2 cellular contexts compared by ENCODE assay signal in the genomic region with DNA sequence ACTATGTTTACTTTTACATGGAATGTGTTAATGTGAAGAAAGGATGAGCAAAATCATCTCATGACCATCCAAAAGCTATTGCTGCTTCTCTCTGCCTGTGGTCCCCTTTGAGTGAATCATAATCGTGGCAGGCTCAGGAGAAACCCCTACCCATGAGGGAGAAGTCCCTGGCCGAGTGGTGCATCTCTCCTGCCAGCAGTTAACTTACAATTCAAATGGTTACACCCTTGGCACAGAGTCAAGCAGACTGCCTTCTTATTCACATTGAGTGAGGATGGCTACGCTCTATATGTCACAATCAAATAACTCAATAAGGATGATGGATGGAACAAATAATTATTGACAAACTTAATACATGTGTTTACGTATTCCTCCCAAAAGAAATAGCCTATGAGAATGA.
TF ChIP-seq lines count a peak whose summit lies in the region.

No MANE protein-coding gene starts in this region.

TF ChIP-seq in A549, 52 proteins besides CTCF, POLR2A, EP300 and RAD21:
- TF ChIP-seq NR3C1 (IDR thresholded peaks at IDR 0.05): no peak
- no peak for TF ChIP-seq HDAC2 (IDR thresholded peaks at IDR 0.05)
- TF ChIP-seq, protein P1, sequence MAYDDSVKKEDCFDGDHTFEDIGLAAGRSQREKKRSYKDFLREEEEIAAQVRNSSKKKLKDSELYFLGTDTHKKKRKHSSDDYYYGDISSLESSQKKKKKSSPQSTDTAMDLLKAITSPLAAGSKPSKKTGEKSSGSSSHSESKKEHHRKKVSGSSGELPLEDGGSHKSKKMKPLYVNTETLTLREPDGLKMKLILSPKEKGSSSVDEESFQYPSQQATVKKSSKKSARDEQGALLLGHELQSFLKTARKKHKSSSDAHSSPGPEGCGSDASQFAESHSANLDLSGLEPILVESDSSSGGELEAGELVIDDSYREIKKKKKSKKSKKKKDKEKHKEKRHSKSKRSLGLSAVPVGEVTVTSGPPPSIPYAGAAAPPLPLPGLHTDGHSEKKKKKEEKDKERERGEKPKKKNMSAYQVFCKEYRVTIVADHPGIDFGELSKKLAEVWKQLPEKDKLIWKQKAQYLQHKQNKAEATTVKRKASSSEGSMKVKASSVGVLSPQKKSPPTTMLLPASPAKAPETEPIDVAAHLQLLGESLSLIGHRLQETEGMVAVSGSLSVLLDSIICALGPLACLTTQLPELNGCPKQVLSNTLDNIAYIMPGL (CRISPR knock-in tag; IDR thresholded peaks at IDR 0.05; ENCODE audit: borderline replicate concordance): no peak
- TF ChIP-seq, protein P2, sequence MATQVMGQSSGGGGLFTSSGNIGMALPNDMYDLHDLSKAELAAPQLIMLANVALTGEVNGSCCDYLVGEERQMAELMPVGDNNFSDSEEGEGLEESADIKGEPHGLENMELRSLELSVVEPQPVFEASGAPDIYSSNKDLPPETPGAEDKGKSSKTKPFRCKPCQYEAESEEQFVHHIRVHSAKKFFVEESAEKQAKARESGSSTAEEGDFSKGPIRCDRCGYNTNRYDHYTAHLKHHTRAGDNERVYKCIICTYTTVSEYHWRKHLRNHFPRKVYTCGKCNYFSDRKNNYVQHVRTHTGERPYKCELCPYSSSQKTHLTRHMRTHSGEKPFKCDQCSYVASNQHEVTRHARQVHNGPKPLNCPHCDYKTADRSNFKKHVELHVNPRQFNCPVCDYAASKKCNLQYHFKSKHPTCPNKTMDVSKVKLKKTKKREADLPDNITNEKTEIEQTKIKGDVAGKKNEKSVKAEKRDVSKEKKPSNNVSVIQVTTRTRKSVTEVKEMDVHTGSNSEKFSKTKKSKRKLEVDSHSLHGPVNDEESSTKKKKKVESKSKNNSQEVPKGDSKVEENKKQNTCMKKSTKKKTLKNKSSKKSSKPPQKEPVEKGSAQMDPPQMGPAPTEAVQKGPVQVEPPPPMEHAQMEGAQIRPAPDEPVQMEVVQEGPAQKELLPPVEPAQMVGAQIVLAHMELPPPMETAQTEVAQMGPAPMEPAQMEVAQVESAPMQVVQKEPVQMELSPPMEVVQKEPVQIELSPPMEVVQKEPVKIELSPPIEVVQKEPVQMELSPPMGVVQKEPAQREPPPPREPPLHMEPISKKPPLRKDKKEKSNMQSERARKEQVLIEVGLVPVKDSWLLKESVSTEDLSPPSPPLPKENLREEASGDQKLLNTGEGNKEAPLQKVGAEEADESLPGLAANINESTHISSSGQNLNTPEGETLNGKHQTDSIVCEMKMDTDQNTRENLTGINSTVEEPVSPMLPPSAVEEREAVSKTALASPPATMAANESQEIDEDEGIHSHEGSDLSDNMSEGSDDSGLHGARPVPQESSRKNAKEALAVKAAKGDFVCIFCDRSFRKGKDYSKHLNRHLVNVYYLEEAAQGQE (IDR thresholded peaks at IDR 0.05): no peak
- TF ChIP-seq, protein P3, sequence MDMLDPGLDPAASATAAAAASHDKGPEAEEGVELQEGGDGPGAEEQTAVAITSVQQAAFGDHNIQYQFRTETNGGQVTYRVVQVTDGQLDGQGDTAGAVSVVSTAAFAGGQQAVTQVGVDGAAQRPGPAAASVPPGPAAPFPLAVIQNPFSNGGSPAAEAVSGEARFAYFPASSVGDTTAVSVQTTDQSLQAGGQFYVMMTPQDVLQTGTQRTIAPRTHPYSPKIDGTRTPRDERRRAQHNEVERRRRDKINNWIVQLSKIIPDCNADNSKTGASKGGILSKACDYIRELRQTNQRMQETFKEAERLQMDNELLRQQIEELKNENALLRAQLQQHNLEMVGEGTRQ (IDR thresholded peaks at IDR 0.05): no peak
- TF ChIP-seq PHF8 (IDR thresholded peaks at IDR 0.05; ENCODE audit: borderline replicate concordance, low read depth): no peak
- no peak for TF ChIP-seq EHF (CRISPR knock-in tag; IDR thresholded peaks at IDR 0.05)
- no peak for TF ChIP-seq ZFP36 (IDR thresholded peaks at IDR 0.05; ENCODE audit: borderline replicate concordance, partially characterized antibody)
- TF ChIP-seq, protein P4, sequence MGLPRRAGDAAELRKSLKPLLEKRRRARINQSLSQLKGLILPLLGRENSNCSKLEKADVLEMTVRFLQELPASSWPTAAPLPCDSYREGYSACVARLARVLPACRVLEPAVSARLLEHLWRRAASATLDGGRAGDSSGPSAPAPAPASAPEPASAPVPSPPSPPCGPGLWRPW (IDR thresholded peaks at IDR 0.05): no peak
- no peak for TF ChIP-seq POLR2AphosphoS2 (conservative IDR thresholded peaks at IDR 0.05; ENCODE audit: low read length)
- TF ChIP-seq RARB (CRISPR knock-in tag; IDR thresholded peaks at IDR 0.05): no peak
- no peak for TF ChIP-seq ZC3H11A (IDR thresholded peaks at IDR 0.05)
- TF ChIP-seq RCOR1 (IDR thresholded peaks at IDR 0.05; ENCODE audit: low read depth, low read length): no peak
- TF ChIP-seq, protein P5, sequence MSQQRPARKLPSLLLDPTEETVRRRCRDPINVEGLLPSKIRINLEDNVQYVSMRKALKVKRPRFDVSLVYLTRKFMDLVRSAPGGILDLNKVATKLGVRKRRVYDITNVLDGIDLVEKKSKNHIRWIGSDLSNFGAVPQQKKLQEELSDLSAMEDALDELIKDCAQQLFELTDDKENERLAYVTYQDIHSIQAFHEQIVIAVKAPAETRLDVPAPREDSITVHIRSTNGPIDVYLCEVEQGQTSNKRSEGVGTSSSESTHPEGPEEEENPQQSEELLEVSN (IDR thresholded peaks at IDR 0.05; ENCODE audit: borderline replicate concordance, low read depth): no peak
- no peak for TF ChIP-seq MYC (IDR thresholded peaks at IDR 0.05; ENCODE audit: borderline replicate concordance, low read length)
- no peak for TF ChIP-seq HEYL (CRISPR knock-in tag; IDR thresholded peaks at IDR 0.05)
- TF ChIP-seq FOSL2 (IDR thresholded peaks at IDR 0.05): no peak
- TF ChIP-seq FOSL2 (CRISPR knock-in tag; IDR thresholded peaks at IDR 0.05): no peak
- TF ChIP-seq, protein P6, sequence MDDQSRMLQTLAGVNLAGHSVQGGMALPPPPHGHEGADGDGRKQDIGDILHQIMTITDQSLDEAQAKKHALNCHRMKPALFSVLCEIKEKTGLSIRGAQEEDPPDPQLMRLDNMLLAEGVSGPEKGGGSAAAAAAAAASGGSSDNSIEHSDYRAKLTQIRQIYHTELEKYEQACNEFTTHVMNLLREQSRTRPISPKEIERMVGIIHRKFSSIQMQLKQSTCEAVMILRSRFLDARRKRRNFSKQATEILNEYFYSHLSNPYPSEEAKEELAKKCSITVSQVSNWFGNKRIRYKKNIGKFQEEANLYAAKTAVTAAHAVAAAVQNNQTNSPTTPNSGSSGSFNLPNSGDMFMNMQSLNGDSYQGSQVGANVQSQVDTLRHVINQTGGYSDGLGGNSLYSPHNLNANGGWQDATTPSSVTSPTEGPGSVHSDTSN (IDR thresholded peaks at IDR 0.05): no peak
- TF ChIP-seq ZSCAN20 (CRISPR knock-in tag; IDR thresholded peaks at IDR 0.05): no peak
TF ChIP-seq in A549: peak in this region for 0.

TF ChIP-seq in IMR-90, 13 proteins besides CTCF, POLR2A, EP300 and RAD21:
- TF ChIP-seq CHD1 (IDR thresholded peaks at IDR 0.05; ENCODE audit: low read depth, low read length) (no peak), BHLHE40 (IDR thresholded peaks at IDR 0.05; ENCODE audit: low read depth, low read length) (no peak), MXI1 (IDR thresholded peaks at IDR 0.05; ENCODE audit: borderline replicate concordance, low read depth, low read length) (no peak), SMC3 (IDR thresholded peaks at IDR 0.05; ENCODE audit: low read depth, low read length) (no peak), NFE2L2 (IDR thresholded peaks at IDR 0.05; ENCODE audit: low read depth, low read length) (no peak), MAZ (IDR thresholded peaks at IDR 0.05; ENCODE audit: borderline replicate concordance, low read depth, low read length) (no peak), CEBPB (IDR thresholded peaks at IDR 0.05; ENCODE audit: low read depth, low read length) (no peak), MAFK (IDR thresholded peaks at IDR 0.05; ENCODE audit: low read depth, low read length) (no peak), FOS (IDR thresholded peaks at IDR 0.05; ENCODE audit: low read depth, low read length) (no peak), RFX5 (IDR thresholded peaks at IDR 0.05; ENCODE audit: low read depth, low read length) (no peak), RCOR1 (IDR thresholded peaks at IDR 0.05; ENCODE audit: insufficient replicate concordance, low read length) (no peak)
- TF ChIP-seq, protein P7, sequence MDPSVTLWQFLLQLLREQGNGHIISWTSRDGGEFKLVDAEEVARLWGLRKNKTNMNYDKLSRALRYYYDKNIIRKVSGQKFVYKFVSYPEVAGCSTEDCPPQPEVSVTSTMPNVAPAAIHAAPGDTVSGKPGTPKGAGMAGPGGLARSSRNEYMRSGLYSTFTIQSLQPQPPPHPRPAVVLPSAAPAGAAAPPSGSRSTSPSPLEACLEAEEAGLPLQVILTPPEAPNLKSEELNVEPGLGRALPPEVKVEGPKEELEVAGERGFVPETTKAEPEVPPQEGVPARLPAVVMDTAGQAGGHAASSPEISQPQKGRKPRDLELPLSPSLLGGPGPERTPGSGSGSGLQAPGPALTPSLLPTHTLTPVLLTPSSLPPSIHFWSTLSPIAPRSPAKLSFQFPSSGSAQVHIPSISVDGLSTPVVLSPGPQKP (IDR thresholded peaks at IDR 0.05; ENCODE audit: borderline replicate concordance, low read depth, low read length): no peak
- TF ChIP-seq, protein P3 (IDR thresholded peaks at IDR 0.05; ENCODE audit: low read depth, low read length): no peak
